Comparison of ENCODE assay signal across 11 cellular contexts in the genomic region with DNA sequence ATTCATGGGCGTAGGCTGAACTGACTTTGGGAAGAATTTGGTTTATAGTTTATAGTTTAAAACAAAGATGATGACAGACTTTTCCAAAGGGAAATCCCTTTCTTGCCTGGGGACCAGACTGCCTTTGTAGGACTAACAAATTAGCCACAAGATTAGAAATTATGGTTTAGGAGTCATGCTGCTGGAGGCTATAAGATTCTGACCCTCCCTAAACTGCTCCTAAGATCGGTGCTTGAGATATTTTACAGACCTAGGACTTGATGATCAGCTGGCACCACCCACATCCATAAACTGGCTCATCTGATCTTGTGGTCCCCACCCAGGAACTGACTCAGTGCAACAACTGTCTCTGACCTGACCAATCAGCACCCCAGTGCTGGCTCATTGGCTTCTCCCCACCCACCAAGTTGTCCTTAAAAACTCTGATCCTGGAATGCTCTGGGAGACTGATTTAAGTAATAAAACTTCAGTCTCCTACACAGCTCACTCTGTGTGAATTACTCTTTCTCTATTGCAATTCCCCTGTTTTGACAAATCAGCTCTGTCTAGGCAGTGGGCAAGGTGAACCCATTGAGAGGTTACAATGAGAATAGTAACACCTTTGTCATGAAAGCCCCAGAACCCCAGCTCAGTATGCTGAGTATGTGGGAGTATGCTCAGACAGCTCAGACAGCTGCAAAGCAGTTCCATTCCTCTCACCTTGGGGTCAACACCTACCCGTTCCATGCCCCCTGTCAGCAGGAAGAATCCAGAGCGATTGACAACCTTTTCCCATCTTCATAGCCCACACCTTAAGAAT. TPM values are rescaled to one million over a fixed set of nuclear protein-coding genes. Genes with fewer than 3 reads are reported as not detected.
A peak's percentile ranks its signal among the peaks of the same experiment; 100 is the strongest.
DNase-seq lines count a peak whose midpoint lies in the region; ATAC-seq lines count a peak whose summit lies in the region.
"Had no signal": no experiment of that assay in that cellular context is flagged by ENCODE, and none has a peak within 500 bp of the region (broad histone marks: within the 10 kb centered on the region; RNA-seq: fewer than 3 reads in every experiment).

No MANE protein-coding gene starts in this region.

- POLR2A ChIA-PET in T-cell (lab: Charles Lee) = no interaction called here

- peaks cover 0 to 2% (median 0%) of the 10 kb centered on the region in 3 donors for H3K9me3 Mint-ChIP-seq in T-cell

- DNase-seq in Caki2 (ENCODE audit: low read depth) (peak; percentile 26), HS-5 (ENCODE audit: low read depth) (peak; percentile 47), amniotic stem cell (lab: John Stamatoyannopoulos, UW) (peak; percentile 56), kidney tubule cell (ENCODE audit: low spot score) (peak; percentile 20), T-cell (no peak), retina (no peak), DMS79 treated with DMSO at 0.1 percent for 48 hours (lab: John Stamatoyannopoulos, UW) (no peak)
- DNase-seq: cortex of kidney, GDM1 had no signal

- peaks cover 0 to 15% (median 2%) of the 10 kb centered on the region in 3 donors for H3K4me1 Mint-ChIP-seq in T-cell

- CTCF ChIA-PET in T-cell (lab: Charles Lee) = no interaction called here

- in situ Hi-C loops in Caki2 (cut with HindIII; ENCODE audit: low pct_unique_long_range_greater_than_20kb, low sequenced_read_pairs) = no loop called here

- ATAC-seq in T-cell (replicated peaks in 1 of 4) = no peak
- no peak for ATAC-seq in GM21576 (IDR thresholded peaks at IDR 0.05; ENCODE audit: unreplicated experiment)
- ATAC-seq: SK-N-SH treated with all-trans-retinoic acid at 6 μM for 48 hours had no signal

- H3K27me3 Mint-ChIP-seq in T-cell = no peaks in the 10 kb centered on the region

- no peak overlapping the region for H3K27ac Mint-ChIP-seq in T-cell

- no peaks in the 10 kb centered on the region for H3K36me3 Mint-ChIP-seq in T-cell

- H3K4me3 Mint-ChIP-seq in T-cell = no peak overlapping the region

RNA-seq across cellular contexts. Expression of gene C15orf39, which starts 51.6 kb away (rescaled TPM):
- total RNA-seq in Caki2 (2014; rRNA removed; shearing (Covaris generic); ENCODE audit: low replicate concordance) = 7.6 and 7.7 TPM in 2 replicates
- 10 to 100 TPM; 25.2 to 40.3 (median 37.8) TPM for total RNA-seq in T-cell

Comparison
In these comparisons a context has a peak if more than half of its experiments do, and no peak if none do; other contexts are left out.
1. DNase-seq: peak in Caki2 (single experiment), HS-5 (single experiment), amniotic stem cell (single experiment) and kidney tubule cell (single experiment); none in T-cell (0 of 34), retina (single experiment) and DMS79 treated with DMSO at 0.1 percent for 48 hours (single experiment).